6 cellular contexts compared by ENCODE assay signal in genomic region chr22:49075150-49075549, GRCh38.
"Had no signal": no experiment of that assay in that cellular context is flagged by ENCODE, and none has a peak within 500 bp of the region (broad histone marks: within the 10 kb centered on the region; RNA-seq: fewer than 3 reads in every experiment).

No MANE protein-coding gene starts in this region.

- H3K4me3 Mint-ChIP-seq: HFFc6 had no signal

- H3K27ac Mint-ChIP-seq: HFFc6 had no signal

- DNase-seq: GM23248, GOT3, H7, HFFc6, IMR-90 had no signal

- ATAC-seq: HCT116 had no signal
